ENCODE assay signal across 8 cellular contexts in the genomic region with DNA sequence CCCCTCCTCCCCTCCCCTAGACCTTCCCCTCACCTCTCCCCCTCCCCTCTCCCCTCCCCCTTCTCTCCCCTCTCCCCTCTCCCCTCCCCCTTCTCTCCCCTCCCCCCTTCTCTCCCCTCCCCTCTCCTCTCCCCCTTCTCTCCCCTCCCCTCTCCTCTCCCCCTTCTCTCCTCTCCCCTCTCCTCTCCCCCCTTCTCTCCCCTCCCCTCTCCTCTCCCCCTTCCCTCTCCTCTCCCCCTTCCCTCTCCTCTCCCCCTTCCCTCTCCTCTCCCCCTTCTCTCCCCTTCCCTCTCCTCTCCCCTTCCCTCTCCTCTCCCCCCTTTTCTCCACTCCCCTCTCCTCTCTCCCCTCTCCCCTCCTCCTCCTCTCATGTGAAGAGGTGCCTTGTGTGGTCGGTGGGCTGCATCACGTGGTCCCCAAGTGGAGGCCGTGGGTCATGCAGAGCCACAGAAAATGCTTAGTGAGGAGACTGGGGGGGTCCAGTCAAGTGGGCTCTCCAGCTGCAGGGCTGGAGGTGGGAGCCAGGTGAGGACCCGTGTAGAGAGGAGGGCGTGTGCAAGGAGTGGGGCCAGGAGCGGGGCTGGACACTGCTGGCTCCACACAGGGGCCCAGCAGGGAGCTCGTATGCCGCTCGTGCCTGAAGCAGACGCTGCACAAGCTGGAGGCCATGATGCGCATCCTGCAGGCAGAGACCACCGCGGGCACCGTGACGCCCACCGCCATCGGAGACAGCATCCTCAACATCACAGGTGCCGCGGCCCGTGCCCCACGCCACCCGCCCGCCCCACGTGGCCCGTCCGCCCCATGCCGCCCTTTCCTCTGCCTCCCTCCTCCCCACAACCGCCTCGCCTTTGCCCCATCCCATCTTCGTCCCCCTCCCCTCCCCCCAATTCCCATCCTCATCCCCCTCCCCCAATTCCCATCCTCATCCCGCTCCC. TPM values are rescaled to one million over a fixed set of nuclear protein-coding genes. Genes with fewer than 3 reads are reported as not detected.
DNase-seq lines count a peak whose midpoint lies in the region; ATAC-seq, FAIRE-seq and TF ChIP-seq lines count a peak whose summit lies in the region.
"Not testable (repeated sequence)": the region's sequence is repeated elsewhere in the genome, so short reads cannot be mapped to it uniquely, and the experiment has no call there.

No MANE protein-coding gene starts in this region.

- TF ChIP-seq CTCF in endothelial cell of umbilical vein (IDR thresholded peaks at IDR 0.05; ENCODE audit: extremely low read depth in 1 of 2, insufficient read depth in 1 of 2, low read depth in 1 of 2, low read length in 2 of 2); nephron progenitor cell (IDR thresholded peaks at IDR 0.05): not testable (repeated sequence)

- CTCF ChIA-PET in endothelial cell of umbilical vein (lab: Charles Lee), result not testable (repeated sequence)

- POLR2A ChIA-PET in endothelial cell of umbilical vein (lab: Charles Lee), result not testable (repeated sequence)

- H3K27ac ChIP-seq in endothelial cell of umbilical vein (ENCODE audit: insufficient read depth, low read depth, low read length), result not testable (repeated sequence)

- not testable (repeated sequence) for H3K9ac ChIP-seq in endothelial cell of umbilical vein (replicated peaks; ENCODE audit: extremely low read depth, insufficient read depth, low read length)

- TF ChIP-seq POLR2A in endothelial cell of umbilical vein (IDR thresholded peaks at IDR 0.05; ENCODE audit: low read depth, low read length), result not testable (repeated sequence)

- FAIRE-seq in endothelial cell of umbilical vein (lab: Jason Lieb, UNC), result not testable (repeated sequence)

- peak in 1 of 2 donors; percentile 47 for ATAC-seq in activated naive CD4-positive, alpha-beta T cell treated with anti-CD3 and anti-CD28 coated beads, Interleukin-2, amount 50 U/mL, for 72 hours
- ATAC-seq in stimulated activated naive CD8-positive, alpha-beta T cell treated with anti-CD3 and anti-CD28 coated beads, Interleukin-15, amount 100 ng/mL, for 72 hours, result peak; percentile 67

- peak overlapping the region; percentile 17 for H3K4me3 ChIP-seq in H7 (ENCODE audit: insufficient read depth, low read depth, low read length)
- H3K4me3 ChIP-seq in endothelial cell of umbilical vein (replicated peaks in 1 of 3; ENCODE audit: insufficient read depth in 1 of 3, low read depth in 1 of 3, low read length in 3 of 3), result not testable (repeated sequence)

- not testable (repeated sequence) for H3K9me3 Mint-ChIP-seq in activated naive CD4-positive, alpha-beta T cell treated with anti-CD3 and anti-CD28 coated beads, Interleukin-2, amount 50 U/mL, for 72 hours; nephron progenitor cell; stimulated activated naive CD8-positive, alpha-beta T cell treated with anti-CD3 and anti-CD28 coated beads, Interleukin-15, amount 100 ng/mL, for 72 hours

- DNase-seq in Ammon's horn (ENCODE audit: low spot score) (peak; percentile 7), RPMI8226 (peak; percentile 2), endothelial cell of umbilical vein (ENCODE audit: low read depth, low spot score) (peak; percentile 11), hepatic stellate cell (ENCODE audit: low spot score) (peak; percentile 2), nephron progenitor cell (peak; percentile 20)
- not testable (repeated sequence) for DNase-seq in H7; stimulated activated naive CD8-positive, alpha-beta T cell treated with anti-CD3 and anti-CD28 coated beads, Interleukin-15, amount 100 ng/mL, for 72 hours
- peak in 1 of 2 donors; percentile 55 for DNase-seq in activated naive CD4-positive, alpha-beta T cell treated with anti-CD3 and anti-CD28 coated beads, Interleukin-2, amount 50 U/mL, for 72 hours (ENCODE audit: low spot score in 2 of 2)

- dilution Hi-C loops in endothelial cell of umbilical vein (cut with MboI; ENCODE audit: extremely low pct_ligation_motif_present, low sequenced_read_pairs), result not testable (repeated sequence)

- H2AFZ ChIP-seq in endothelial cell of umbilical vein (ENCODE audit: low read depth, low read length), result not testable (repeated sequence)

- BruUV-seq in endothelial cell of umbilical vein (replicated peaks; lab: Mats Ljungman, UMichigan), result not testable (repeated sequence)

- intact Hi-C loops in endothelial cell of umbilical vein (cut with micrococcal nuclease), result not testable (repeated sequence)

- not testable (repeated sequence) for H3K4me1 Mint-ChIP-seq in nephron progenitor cell; stimulated activated naive CD8-positive, alpha-beta T cell treated with anti-CD3 and anti-CD28 coated beads, Interleukin-15, amount 100 ng/mL, for 72 hours

- H3K4me3 Mint-ChIP-seq in nephron progenitor cell; stimulated activated naive CD8-positive, alpha-beta T cell treated with anti-CD3 and anti-CD28 coated beads, Interleukin-15, amount 100 ng/mL, for 72 hours: not testable (repeated sequence)

- not testable (repeated sequence) for H3K36me3 Mint-ChIP-seq in activated naive CD4-positive, alpha-beta T cell treated with anti-CD3 and anti-CD28 coated beads, Interleukin-2, amount 50 U/mL, for 72 hours; nephron progenitor cell (ENCODE audit: low read depth)

- H3K4me1 ChIP-seq in endothelial cell of umbilical vein (ENCODE audit: control insufficient read depth, extremely low read depth, insufficient read depth, low read length), result not testable (repeated sequence)

- not testable (repeated sequence) for H3K9me1 ChIP-seq in endothelial cell of umbilical vein (replicated peaks; ENCODE audit: control insufficient read depth, extremely low read depth, insufficient read depth, low read length)

- not testable (repeated sequence) for H3K79me2 ChIP-seq in endothelial cell of umbilical vein (ENCODE audit: control insufficient read depth, insufficient read depth, low read length)

- H4K20me1 ChIP-seq in endothelial cell of umbilical vein (replicated peaks; ENCODE audit: control insufficient read depth, extremely low read depth, insufficient read depth, low read length), result not testable (repeated sequence)

- not testable (repeated sequence) for H3K27me3 Mint-ChIP-seq in nephron progenitor cell (ENCODE audit: low read depth, poor library complexity); stimulated activated naive CD8-positive, alpha-beta T cell treated with anti-CD3 and anti-CD28 coated beads, Interleukin-15, amount 100 ng/mL, for 72 hours

- H3K9me3 ChIP-seq in endothelial cell of umbilical vein (replicated peaks; ENCODE audit: control insufficient read depth, insufficient read depth, low read length), result not testable (repeated sequence)

- H3K27ac Mint-ChIP-seq in activated naive CD4-positive, alpha-beta T cell treated with anti-CD3 and anti-CD28 coated beads, Interleukin-2, amount 50 U/mL, for 72 hours, result peak overlapping the region; percentile 66 to 75
- H3K27ac Mint-ChIP-seq in nephron progenitor cell, result peak overlapping the region; percentile 95
- H3K27ac Mint-ChIP-seq in stimulated activated naive CD8-positive, alpha-beta T cell treated with anti-CD3 and anti-CD28 coated beads, Interleukin-15, amount 100 ng/mL, for 72 hours, result peak overlapping the region in 1 of 2 donors; percentile 45

- H3K4me2 ChIP-seq in endothelial cell of umbilical vein (ENCODE audit: insufficient read depth, low read length), result not testable (repeated sequence)

- H3K27me3 ChIP-seq in H7 (ENCODE audit: control insufficient read depth, insufficient read depth, low read length); endothelial cell of umbilical vein (ENCODE audit: control insufficient read depth in 2 of 2, insufficient read depth in 2 of 2, low read length in 2 of 2): not testable (repeated sequence)

- not testable (repeated sequence) for H3K36me3 ChIP-seq in H7 (replicated peaks; ENCODE audit: control insufficient read depth, insufficient read depth, low read length); endothelial cell of umbilical vein (ENCODE audit: control insufficient read depth in 2 of 2, extremely low read depth in 1 of 2, insufficient read depth in 2 of 2, low read length in 2 of 2)

RNA-seq across cellular contexts. Expression of gene NPIPA1, which starts 9.2 kb away (rescaled TPM):
- 27.6 and 42.6 TPM in 2 replicates for total RNA-seq in H7 (2014; rRNA removed; shearing (Covaris generic))
- 100 to 1,000 TPM in 1 of 2 donors, 10 to 100 TPM in 1; 85.7 to 106 TPM for total RNA-seq in activated naive CD4-positive, alpha-beta T cell treated with anti-CD3 and anti-CD28 coated beads, Interleukin-2, amount 50 U/mL, for 72 hours
- total RNA-seq in endothelial cell of umbilical vein, result 81.6 and 96.1 TPM in 2 replicates
- polyA plus RNA-seq in endothelial cell of umbilical vein, result 53.2 and 58.1 TPM in 2 replicates
- polyA plus RNA-seq in endothelial cell of umbilical vein (2011; cell fraction: cytosol; rRNA removed), result 25.7 and 31.9 TPM in 2 replicates
- 348 and 434 TPM in 2 replicates for polyA plus RNA-seq in endothelial cell of umbilical vein (2011; cell fraction: nucleus; rRNA removed)
- polyA plus RNA-seq in endothelial cell of umbilical vein (2012), result 45.9 and 60.5 TPM in 2 replicates
- 36.2 and 40.8 TPM in 2 replicates for polyA minus RNA-seq in endothelial cell of umbilical vein
- 11.2 TPM for polyA minus RNA-seq in endothelial cell of umbilical vein (2011; cell fraction: cytosol; rRNA and poly(A)+ RNA removed)
- 72.4 and 86.3 TPM in 2 replicates for polyA minus RNA-seq in endothelial cell of umbilical vein (2011; cell fraction: nucleus; rRNA and poly(A)+ RNA removed)

RNA-seq across cellular contexts. Expression of gene PDXDC1, which starts 46.8 kb away (rescaled TPM):
- total RNA-seq in H7 (2014; rRNA removed; shearing (Covaris generic)), result 67.5 and 82.0 TPM in 2 replicates
- total RNA-seq in activated naive CD4-positive, alpha-beta T cell treated with anti-CD3 and anti-CD28 coated beads, Interleukin-2, amount 50 U/mL, for 72 hours, result 10 to 100 TPM; 50.6 to 80.4 TPM
- total RNA-seq in endothelial cell of umbilical vein, result 59.3 and 78.9 TPM in 2 replicates
- polyA plus RNA-seq in endothelial cell of umbilical vein, result 38.9 and 44.6 TPM in 2 replicates
- 39.3 and 42.6 TPM in 2 replicates for polyA plus RNA-seq in endothelial cell of umbilical vein (2011; cell fraction: cytosol; rRNA removed)
- polyA plus RNA-seq in endothelial cell of umbilical vein (2011; cell fraction: nucleus; rRNA removed), result 140 and 141 TPM in 2 replicates
- polyA plus RNA-seq in endothelial cell of umbilical vein (2012), result 64.8 and 81.8 TPM in 2 replicates
- polyA minus RNA-seq in endothelial cell of umbilical vein, result 143 and 164 TPM in 2 replicates
- polyA minus RNA-seq in endothelial cell of umbilical vein (2011; cell fraction: cytosol; rRNA and poly(A)+ RNA removed), result 45.5 TPM
- polyA minus RNA-seq in endothelial cell of umbilical vein (2011; cell fraction: nucleus; rRNA and poly(A)+ RNA removed), result 68.1 and 97.0 TPM in 2 replicates
